19 cellular contexts compared by ENCODE assay signal in genomic region chr6:157305676-157306653, GRCh38. TPM values are rescaled to one million over a fixed set of nuclear protein-coding genes. Genes with fewer than 3 reads are reported as not detected.
DNase-seq lines count a peak whose midpoint lies in the region; ATAC-seq, FAIRE-seq and TF ChIP-seq lines count a peak whose summit lies in the region.
"Had no signal": no experiment of that assay in that cellular context is flagged by ENCODE, and none has a peak within 500 bp of the region (broad histone marks: within the 10 kb centered on the region; RNA-seq: fewer than 3 reads in every experiment).

No MANE protein-coding gene starts in this region.

- no peak overlapping the region for H3K23ac ChIP-seq in mesenchymal stem cell (ENCODE audit: low read length in 2 of 2)

- H3K9me3 ChIP-seq in esophagus muscularis mucosa, result no peaks in the 10 kb centered on the region
- H3K9me3 ChIP-seq in mesenchymal stem cell (ENCODE audit: control insufficient read depth, low read length), result no peaks in the 10 kb centered on the region
- no peaks in the 10 kb centered on the region for H3K9me3 ChIP-seq in small intestine (ENCODE audit: control insufficient read depth, low read depth)

- H2BK12ac ChIP-seq in mesenchymal stem cell (ENCODE audit: low read length in 2 of 2), result peak overlapping the region in 1 of 2 experiments; percentile 39

- no peaks in the 10 kb centered on the region for H3K36me3 Mint-ChIP-seq in activated naive CD8-positive, alpha-beta T cell treated with anti-CD3 and anti-CD28 coated beads, Interleukin-2, amount 50 U/mL, for 24 hours (ENCODE audit: low read depth)

- H3K79me1 ChIP-seq in mesenchymal stem cell (replicated peaks; ENCODE audit: low read length, poor library complexity, severe bottlenecking), result peaks cover 33% of the 10 kb centered on the region

- no peak overlapping the region for H3K9ac ChIP-seq in mesenchymal stem cell (ENCODE audit: low read length)

- H3K27me3 Mint-ChIP-seq in activated naive CD8-positive, alpha-beta T cell treated with anti-CD3 and anti-CD28 coated beads, Interleukin-2, amount 50 U/mL, for 24 hours, result no peaks in the 10 kb centered on the region
- H3K27me3 Mint-ChIP-seq: brain; effector memory CD8-positive, alpha-beta T cell had no signal

- H2AK5ac ChIP-seq in mesenchymal stem cell (ENCODE audit: low read length, severe bottlenecking), result no peak overlapping the region

- H3K27ac Mint-ChIP-seq in activated naive CD8-positive, alpha-beta T cell treated with anti-CD3 and anti-CD28 coated beads, Interleukin-2, amount 50 U/mL, for 24 hours, result no peak overlapping the region
- H3K27ac Mint-ChIP-seq: brain; effector memory CD8-positive, alpha-beta T cell; H9; nephron had no signal

- intact Hi-C loops in esophagus muscularis mucosa (cut with DNase I), result no loop called here

- DNase-seq in Kasumi-1 (lab: John Stamatoyannopoulos, UW), result peak; percentile 24 to 54
- DNase-seq in esophagus muscularis mucosa (ENCODE audit: extremely low spot score), result no peak
- no peak for DNase-seq in mesenchymal stem cell
- DNase-seq in small intestine, result no peak
- no peak for DNase-seq in SW480 (ENCODE audit: low spot score)
- DNase-seq in NK-92 (lab: John Stamatoyannopoulos, UW; ENCODE audit: unreplicated experiment), result no peak
- DNase-seq in activated T-cell treated with anti-CD3 and anti-CD28 coated beads for 4 hours, result no peak
- no peak for DNase-seq in activated naive CD8-positive, alpha-beta T cell treated with anti-CD3 and anti-CD28 coated beads, Interleukin-2, amount 50 U/mL, for 24 hours
- DNase-seq: activated CD8-positive, alpha-beta memory T cell treated with anti-CD3 and anti-CD28 coated beads for 24 hours; activated naive CD4-positive, alpha-beta T cell; effector memory CD8-positive, alpha-beta T cell; foreskin melanocyte; H9; NCI-H1105 treated with DMSO at 0.1 percent for 48 hours; NCI-H345; WERI-Rb-1 had no signal

- TF ChIP-seq EP300 in esophagus muscularis mucosa (IDR thresholded peaks at IDR 0.05), result no peak

- no peaks in the 10 kb centered on the region for H3K9me3 Mint-ChIP-seq in activated naive CD8-positive, alpha-beta T cell treated with anti-CD3 and anti-CD28 coated beads, Interleukin-2, amount 50 U/mL, for 24 hours
- H3K9me3 Mint-ChIP-seq: brain; effector memory CD8-positive, alpha-beta T cell; H9; nephron had no signal

- peak overlapping the region in 1 of 2 experiments; percentile 77 for H3K14ac ChIP-seq in mesenchymal stem cell (ENCODE audit: low read length in 2 of 2)

- no peaks in the 10 kb centered on the region for H3K4me1 Mint-ChIP-seq in activated naive CD8-positive, alpha-beta T cell treated with anti-CD3 and anti-CD28 coated beads, Interleukin-2, amount 50 U/mL, for 24 hours

- H3K4me1 ChIP-seq in esophagus muscularis mucosa (peaks cover 12 to 26% (median 19%) of the 10 kb centered on the region in 4 donors), mesenchymal stem cell (ENCODE audit: control insufficient read depth, insufficient read depth, low read depth, low read length) (peaks cover 7% of the 10 kb centered on the region), small intestine (ENCODE audit: control insufficient read depth in 2 of 2, insufficient read depth in 1 of 2, low read depth in 1 of 2, low read length in 1 of 2) (peaks cover 3 to 9% of the 10 kb centered on the region in 2 donors)

- peaks cover 0 to 6% (median 0%) of the 10 kb centered on the region in 4 donors for H3K36me3 ChIP-seq in esophagus muscularis mucosa
- H3K36me3 ChIP-seq in mesenchymal stem cell (ENCODE audit: control insufficient read depth in 1 of 2, insufficient read depth in 2 of 2, low read depth in 1 of 2, low read length in 2 of 2), result peaks cover 13 to 14% of the 10 kb centered on the region in 2 experiments
- H3K36me3 ChIP-seq in small intestine (ENCODE audit: control insufficient read depth in 2 of 2, insufficient read depth in 2 of 2, low read length in 2 of 2), result no peaks in the 10 kb centered on the region
- H3K36me3 ChIP-seq: WERI-Rb-1 had no signal

- no peak overlapping the region for H3K4me2 ChIP-seq in mesenchymal stem cell (ENCODE audit: low read length, poor library complexity, severe bottlenecking)

- H2BK120ac ChIP-seq in mesenchymal stem cell (ENCODE audit: low read depth, low read length), result no peak overlapping the region

- no peak for ATAC-seq in activated naive CD8-positive, alpha-beta T cell treated with anti-CD3 and anti-CD28 coated beads, Interleukin-2, amount 50 U/mL, for 24 hours
- ATAC-seq: effector memory CD8-positive, alpha-beta T cell had no signal

- H2AFZ ChIP-seq in mesenchymal stem cell (ENCODE audit: low read depth, low read length), result no peak overlapping the region

- H3K27me3 ChIP-seq in esophagus muscularis mucosa (no peaks in the 10 kb centered on the region), mesenchymal stem cell (ENCODE audit: control insufficient read depth in 1 of 2, insufficient read depth in 1 of 2, low read length in 2 of 2) (no peaks in the 10 kb centered on the region), small intestine (ENCODE audit: control insufficient read depth in 2 of 2, insufficient read depth in 2 of 2, low read length in 2 of 2) (no peaks in the 10 kb centered on the region)

- H3K27ac ChIP-seq in esophagus muscularis mucosa (replicated peaks in 1 of 4) (peak overlapping the region in 3 of 4 donors; percentile 25 to 52 (median 29)), mesenchymal stem cell (ENCODE audit: low read length, poor library complexity, severe bottlenecking) (no peak overlapping the region), small intestine (ENCODE audit: low read depth in 1 of 2, low read length in 1 of 2) (peak overlapping the region; percentile 34 to 83)
- H3K27ac ChIP-seq: WERI-Rb-1 had no signal

- H3K4me3 Mint-ChIP-seq in activated naive CD8-positive, alpha-beta T cell treated with anti-CD3 and anti-CD28 coated beads, Interleukin-2, amount 50 U/mL, for 24 hours, result no peak overlapping the region
- H3K4me3 Mint-ChIP-seq: brain; effector memory CD8-positive, alpha-beta T cell; H9; nephron had no signal

- H2BK15ac ChIP-seq in mesenchymal stem cell (ENCODE audit: low read depth, poor library complexity, severe bottlenecking), result peak overlapping the region; percentile 17

- H3K4ac ChIP-seq in mesenchymal stem cell (ENCODE audit: low read depth in 1 of 2, low read length in 2 of 2), result no peak overlapping the region

- H3K18ac ChIP-seq in mesenchymal stem cell (ENCODE audit: low read depth in 1 of 2, low read length in 2 of 2), result peak overlapping the region; percentile 24 to 78

- no peak for TF ChIP-seq CTCF in esophagus muscularis mucosa (IDR thresholded peaks at IDR 0.05)

- H4K8ac ChIP-seq in mesenchymal stem cell (ENCODE audit: low read length), result peak overlapping the region; percentile 64

- WGBS in esophagus muscularis mucosa, result 80% methylated on average over 9 of the region's 9 CpGs
- 94% methylated on average over 9 of the region's 9 CpGs for WGBS in mesenchymal stem cell
- WGBS in small intestine, 3 donors, result 63 to 73% (median 67%) methylated on average over 9 of the region's 9 CpGs

- H4K91ac ChIP-seq in mesenchymal stem cell (ENCODE audit: low read length), result no peak overlapping the region

- TF ChIP-seq POLR2A in esophagus muscularis mucosa (IDR thresholded peaks at IDR 0.05; ENCODE audit: low read depth), result no peak

- FAIRE-seq in small intestine (lab: Jason Lieb, UNC), result no peak
- FAIRE-seq: keratinocyte had no signal

- no peak overlapping the region for H2BK5ac ChIP-seq in mesenchymal stem cell (ENCODE audit: low read depth, low read length, poor library complexity, severe bottlenecking)

- H3K4me3 ChIP-seq in esophagus muscularis mucosa, result peak overlapping the region in 3 of 4 donors; percentile 1 to 8 (median 7)
- no peak overlapping the region for H3K4me3 ChIP-seq in mesenchymal stem cell (ENCODE audit: insufficient read depth in 1 of 2, low read depth in 1 of 2, low read length in 2 of 2)
- H3K4me3 ChIP-seq in small intestine (ENCODE audit: low read depth in 1 of 2, low read length in 2 of 2), result no peak overlapping the region

RNA-seq across cellular contexts. Expression of gene TMEM242, which starts 17.4 kb away (rescaled TPM):
- 10 to 100 TPM in 1 of 4 donors, 1 to 10 TPM in 3; 6.1 to 10.1 (median 8.0) TPM for total RNA-seq in esophagus muscularis mucosa
- 6.1 TPM for polyA plus RNA-seq in mesenchymal stem cell (2013, experiment 1 of 2)
- polyA plus RNA-seq in mesenchymal stem cell (2013, experiment 2 of 2), result 6.6 TPM
- 1 to 10 TPM; 3.8 to 7.5 (median 3.8) TPM for polyA plus RNA-seq in small intestine

Comparison
In these comparisons a context has a peak if more than half of its experiments do, and no peak if none do; other contexts are left out.
1. DNase-seq: peak in Kasumi-1 (2 of 2); none in esophagus muscularis mucosa (single experiment), mesenchymal stem cell (single experiment), small intestine (single experiment), SW480 (single experiment), NK-92 (single experiment), activated T-cell treated with anti-CD3 and anti-CD28 coated beads for 4 hours (single experiment) and activated naive CD8-positive, alpha-beta T cell treated with anti-CD3 and anti-CD28 coated beads, Interleukin-2, amount 50 U/mL, for 24 hours (single experiment).
2. H3K4me3 ChIP-seq: peak in esophagus muscularis mucosa (3 of 4); none in mesenchymal stem cell (0 of 2) and small intestine (0 of 2).